ENCODE assay signal across 14 cellular contexts in the genomic region with DNA sequence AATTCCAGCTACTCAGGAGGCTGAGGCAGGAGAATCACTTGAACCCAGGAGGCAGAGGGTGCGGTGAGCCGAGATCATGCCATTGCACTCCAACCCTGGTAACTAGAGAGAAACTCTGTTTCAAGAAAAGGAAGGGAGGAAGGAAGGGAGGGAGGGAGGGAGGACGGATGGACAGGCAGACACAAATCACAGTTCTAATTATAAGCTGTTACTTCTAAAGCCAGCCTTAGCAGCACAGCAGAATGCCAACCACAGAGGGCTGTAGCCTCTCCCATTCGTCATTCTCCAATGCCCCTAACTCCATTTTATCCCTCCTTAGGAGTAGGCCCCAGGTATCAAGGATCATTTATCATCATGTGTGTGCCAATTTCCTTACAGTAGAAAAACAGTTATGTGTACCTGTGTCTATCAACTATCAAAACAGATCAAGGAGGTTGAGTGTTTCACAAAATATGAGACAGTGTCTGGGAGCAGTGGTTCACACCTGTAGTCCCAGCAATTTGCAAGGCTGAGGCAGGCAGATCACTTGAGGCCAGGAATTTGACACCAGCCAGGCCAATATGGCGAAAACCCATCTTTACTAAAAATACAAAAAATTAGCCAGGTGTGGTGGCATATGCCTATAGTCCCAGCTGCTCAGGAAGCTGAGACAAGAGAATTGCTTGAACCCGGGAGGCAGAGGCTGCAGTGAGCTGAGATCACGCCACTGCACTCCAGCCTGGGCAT. TPM values are rescaled to one million over a fixed set of nuclear protein-coding genes. Genes with fewer than 3 reads are reported as not detected.
DNase-seq lines count a peak whose midpoint lies in the region; ATAC-seq and TF ChIP-seq lines count a peak whose summit lies in the region.
"Had no signal": no experiment of that assay in that cellular context is flagged by ENCODE, and none has a peak within 500 bp of the region (broad histone marks: within the 10 kb centered on the region; RNA-seq: fewer than 3 reads in every experiment).

No MANE protein-coding gene starts in this region.

- no peak for ATAC-seq in body of pancreas
- no peak for ATAC-seq in naive B cell (ENCODE audit: low read depth in 2 of 2)
- no peak for ATAC-seq in upper lobe of left lung (ENCODE audit: low FRiP score in 2 of 2)
- ATAC-seq in GM21360 (IDR thresholded peaks at IDR 0.05; ENCODE audit: unreplicated experiment) = no peak
- ATAC-seq: activated CD8-positive, alpha-beta memory T cell treated with anti-CD3 and anti-CD28 coated beads, Interleukin-2, amount 10 ng/mL, durations not matched to agents 7 days and 5 days had no signal

- H3K27ac Mint-ChIP-seq in MCF 10A (ENCODE audit: low read depth, unreplicated experiment) = no peak overlapping the region
- H3K27ac Mint-ChIP-seq in naive B cell = peak overlapping the region in 4 of 6 donors; percentile 84 to 94 (median 92)
- H3K27ac Mint-ChIP-seq: activated naive CD4-positive, alpha-beta T cell treated with anti-CD3 and anti-CD28 coated beads, Interleukin-2, amount 50 U/mL, for 24 hours had no signal

- CTCF ChIA-PET in MCF 10A (lab: Yijun Ruan, JAX) (interaction anchor here (1.0 to 1.5 kb wide), 2 partner anchors 9 to 18 kb away, joined by 3 to 4 read pairs; no protein-coding TSS in a partner anchor), mammary epithelial cell (lab: Charles Lee; ENCODE audit: low non-redundant PET) (interaction anchor here (0.6 kb wide), 1 partner anchor 1112 kb away, joined by 3 read pairs; no protein-coding TSS in a partner anchor)

- H3K27ac ChIP-seq in mammary epithelial cell (ENCODE audit: insufficient read depth, low read depth, low read length) = no peak overlapping the region
- peak overlapping the region in 3 of 4 donors; percentile 62 to 78 (median 66) for H3K27ac ChIP-seq in body of pancreas
- peak overlapping the region in 3 of 4 donors; percentile 19 to 63 (median 25) for H3K27ac ChIP-seq in upper lobe of left lung

- H3K27me3 Mint-ChIP-seq in MCF 10A (ENCODE audit: insufficient read depth, unreplicated experiment) (no peaks in the 10 kb centered on the region), naive B cell (no peaks in the 10 kb centered on the region)
- H3K27me3 Mint-ChIP-seq: activated CD8-positive, alpha-beta memory T cell treated with anti-CD3 and anti-CD28 coated beads, Interleukin-2, amount 10 ng/mL, durations not matched to agents 7 days and 5 days; activated naive CD4-positive, alpha-beta T cell treated with anti-CD3 and anti-CD28 coated beads, Interleukin-2, amount 50 U/mL, for 24 hours had no signal

- peaks cover 3% of the 10 kb centered on the region for H3K36me3 Mint-ChIP-seq in MCF 10A (ENCODE audit: insufficient read depth, unreplicated experiment)
- no peaks in the 10 kb centered on the region for H3K36me3 Mint-ChIP-seq in naive B cell

- no TSS peak for BruUV-seq in MCF 10A (replicated peaks; lab: Mats Ljungman, UMichigan)
- BruUV-seq in mammary epithelial cell (replicated peaks; lab: Mats Ljungman, UMichigan) = no TSS peak

- 76% methylated on average over 5 of the region's 7 CpGs for WGBS in mammary epithelial cell (ENCODE audit: low coverage, missing lambda C conversion rate)
- WGBS in body of pancreas, 2 donors = 71 to 79% methylated on average over 7 of the region's 7 CpGs
- WGBS in upper lobe of left lung, 2 donors = 63 to 76% methylated on average over 7 of the region's 7 CpGs

- no peak overlapping the region for H3K4me2 ChIP-seq in mammary epithelial cell (ENCODE audit: insufficient read depth, low read depth, low read length)

- H3K9me3 ChIP-seq in mammary epithelial cell (replicated peaks; ENCODE audit: insufficient read depth, low read length) = no peaks in the 10 kb centered on the region
- no peaks in the 10 kb centered on the region for H3K9me3 ChIP-seq in body of pancreas
- H3K9me3 ChIP-seq in upper lobe of left lung = no peaks in the 10 kb centered on the region

- dilution Hi-C loops in mammary epithelial cell (cut with HindIII; ENCODE audit: low sequenced_read_pairs) = loop anchor here (5.0 kb wide), 1 partner anchor 88 kb away; no protein-coding TSS in a partner anchor

- H2AFZ ChIP-seq in mammary epithelial cell (ENCODE audit: low read depth, low read length) = no peak overlapping the region

- TF ChIP-seq POLR2A in body of pancreas (IDR thresholded peaks at IDR 0.05) = no peak
- no peak for TF ChIP-seq POLR2A in upper lobe of left lung (IDR thresholded peaks at IDR 0.05)

- in situ Hi-C loops in mammary epithelial cell (cut with MboI; ENCODE audit: low sequenced_read_pairs in 2 of 2) = no loop called here

- DNase-seq in MCF 10A (ENCODE audit: unreplicated experiment) = no peak
- DNase-seq in mammary epithelial cell = no peak
- no peak for DNase-seq in body of pancreas
- DNase-seq in naive B cell = no peak
- DNase-seq in upper lobe of left lung = no peak
- DNase-seq in foreskin fibroblast = no peak
- no peak for DNase-seq in activated gamma-delta T cell (lab: John Stamatoyannopoulos, UW)
- DNase-seq: activated CD8-positive, alpha-beta memory T cell treated with anti-CD3 and anti-CD28 coated beads, Interleukin-2, amount 10 ng/mL, durations not matched to agents 7 days and 5 days; NCI-H2029; NCI-H748 treated with DMSO at 0.1 percent for 48 hours; retina had no signal

- peaks cover 94% of the 10 kb centered on the region for H3K79me2 ChIP-seq in mammary epithelial cell (ENCODE audit: insufficient read depth, low read length)

- intact Hi-C loops in MCF 10A (cut with micrococcal nuclease) = no loop called here
- intact Hi-C loops in mammary epithelial cell (cut with micrococcal nuclease) = no loop called here
- intact Hi-C loops in body of pancreas (cut with DNase I) = no loop called here

- peaks cover 19% of the 10 kb centered on the region for H3K4me1 ChIP-seq in mammary epithelial cell (ENCODE audit: insufficient read depth, low read length)
- H3K4me1 ChIP-seq in body of pancreas = peaks cover 37% of the 10 kb centered on the region
- peaks cover 40 to 72% (median 50%) of the 10 kb centered on the region in 4 donors for H3K4me1 ChIP-seq in upper lobe of left lung

- H3K9me3 Mint-ChIP-seq in MCF 10A (ENCODE audit: unreplicated experiment) (no peaks in the 10 kb centered on the region), naive B cell (peaks cover 0 to 2% (median 0%) of the 10 kb centered on the region in 7 donors)
- H3K9me3 Mint-ChIP-seq: activated naive CD4-positive, alpha-beta T cell treated with anti-CD3 and anti-CD28 coated beads, Interleukin-2, amount 50 U/mL, for 24 hours had no signal

- no peak overlapping the region for H3K9ac ChIP-seq in mammary epithelial cell (ENCODE audit: insufficient read depth, low read length)

- TF ChIP-seq CTCF in MCF 10A (IDR thresholded peaks at IDR 0.05; ENCODE audit: unreplicated experiment) (no peak), mammary epithelial cell (conservative IDR thresholded peaks at IDR 0.05 in 1 of 2, IDR thresholded peaks at IDR 0.05 in 1 of 2; ENCODE audit: extremely low read depth in 1 of 2, insufficient read depth in 1 of 2, low read depth in 1 of 2, low read length in 2 of 2) (no peak), body of pancreas (IDR thresholded peaks at IDR 0.05) (no peak), upper lobe of left lung (IDR thresholded peaks at IDR 0.05) (no peak), foreskin fibroblast (IDR thresholded peaks at IDR 0.05; ENCODE audit: low read depth, low read length) (no peak)

- TF ChIP-seq EP300 in upper lobe of left lung (IDR thresholded peaks at IDR 0.05) = no peak

- H3K36me3 ChIP-seq in mammary epithelial cell (ENCODE audit: insufficient read depth, low read length) (peaks cover 2% of the 10 kb centered on the region), body of pancreas (replicated peaks in 1 of 2; ENCODE audit: insufficient read depth in 1 of 2, low read depth in 2 of 2) (no peaks in the 10 kb centered on the region), upper lobe of left lung (no peaks in the 10 kb centered on the region)

- H3K4me1 Mint-ChIP-seq in MCF 10A (ENCODE audit: insufficient read depth, unreplicated experiment) = peaks cover 30% of the 10 kb centered on the region
- H3K4me1 Mint-ChIP-seq in naive B cell = peaks cover 40 to 89% (median 63%) of the 10 kb centered on the region in 3 donors

- POLR2A ChIA-PET in MCF 10A (lab: Yijun Ruan, JAX) = interaction anchor here (0.6 to 5.1 kb wide), 9 partner anchors 8 to 1428 kb away, joined by 3 to 63 read pairs (median 5); a partner anchor contains a TSS

- H3K27me3 ChIP-seq in mammary epithelial cell (ENCODE audit: insufficient read depth, low read length) (no peaks in the 10 kb centered on the region), body of pancreas (no peaks in the 10 kb centered on the region), upper lobe of left lung (no peaks in the 10 kb centered on the region)

- H4K20me1 ChIP-seq in mammary epithelial cell (ENCODE audit: insufficient read depth, low read length) = no peaks in the 10 kb centered on the region

- H3K4me3 Mint-ChIP-seq in MCF 10A (ENCODE audit: unreplicated experiment) = peak overlapping the region; percentile 48
- H3K4me3 Mint-ChIP-seq in naive B cell = peak overlapping the region in 5 of 8 donors; percentile 55 to 87 (median 79)
- H3K4me3 Mint-ChIP-seq: activated CD8-positive, alpha-beta memory T cell treated with anti-CD3 and anti-CD28 coated beads, Interleukin-2, amount 10 ng/mL, durations not matched to agents 7 days and 5 days; activated naive CD4-positive, alpha-beta T cell treated with anti-CD3 and anti-CD28 coated beads, Interleukin-2, amount 50 U/mL, for 24 hours had no signal

- H3K4me3 ChIP-seq in mammary epithelial cell (replicated peaks in 1 of 3; ENCODE audit: insufficient read depth in 1 of 3, low read depth in 2 of 3, low read length in 3 of 3) (no peak overlapping the region), body of pancreas (no peak overlapping the region), upper lobe of left lung (no peak overlapping the region), foreskin fibroblast (ENCODE audit: low read depth in 1 of 2, low read length in 2 of 2) (no peak overlapping the region)

RNA-seq across cellular contexts. Expression of a gene that starts 19.1 kb away (rescaled TPM):
- total RNA-seq in MCF 10A (2022) = 60.2 and 64.8 TPM in 2 replicates
- total RNA-seq in mammary epithelial cell = 10 to 100 TPM; 33.3 to 53.5 TPM
- 14.0 TPM for polyA plus RNA-seq in mammary epithelial cell
- polyA minus RNA-seq in mammary epithelial cell = 25.0 TPM
- 10 to 100 TPM; 25.4 to 72.9 TPM for total RNA-seq in body of pancreas
- polyA plus RNA-seq in naive B cell (ENCODE audit: low read depth in 6 of 6) = 10 to 100 TPM; 30.3 to 45.9 (median 39.8) TPM
- total RNA-seq in upper lobe of left lung = 100 to 1,000 TPM in 1 of 6 donors, 10 to 100 TPM in 5; 39.1 to 173 (median 53.4) TPM

RNA-seq across cellular contexts. Expression of a gene that starts 48.2 kb away (rescaled TPM):
- not detected in 2 replicates for total RNA-seq in MCF 10A (2022)
- not detected for total RNA-seq in mammary epithelial cell
- polyA plus RNA-seq in mammary epithelial cell = not detected
- not detected for polyA minus RNA-seq in mammary epithelial cell
- 1 to 10 TPM in 1 of 2 donors, not detected in 1; 2.3 TPM for total RNA-seq in body of pancreas
- not detected for polyA plus RNA-seq in naive B cell (ENCODE audit: low read depth in 6 of 6)
- total RNA-seq in upper lobe of left lung = under 1 TPM in 3 of 6 donors, not detected in 3; 0.24 to 0.59 (median 0.34) TPM
- total RNA-seq: activated CD8-positive, alpha-beta memory T cell treated with anti-CD3 and anti-CD28 coated beads, Interleukin-2, amount 10 ng/mL, durations not matched to agents 7 days and 5 days; kidney epithelial cell had no signal
